In the genomic region with DNA sequence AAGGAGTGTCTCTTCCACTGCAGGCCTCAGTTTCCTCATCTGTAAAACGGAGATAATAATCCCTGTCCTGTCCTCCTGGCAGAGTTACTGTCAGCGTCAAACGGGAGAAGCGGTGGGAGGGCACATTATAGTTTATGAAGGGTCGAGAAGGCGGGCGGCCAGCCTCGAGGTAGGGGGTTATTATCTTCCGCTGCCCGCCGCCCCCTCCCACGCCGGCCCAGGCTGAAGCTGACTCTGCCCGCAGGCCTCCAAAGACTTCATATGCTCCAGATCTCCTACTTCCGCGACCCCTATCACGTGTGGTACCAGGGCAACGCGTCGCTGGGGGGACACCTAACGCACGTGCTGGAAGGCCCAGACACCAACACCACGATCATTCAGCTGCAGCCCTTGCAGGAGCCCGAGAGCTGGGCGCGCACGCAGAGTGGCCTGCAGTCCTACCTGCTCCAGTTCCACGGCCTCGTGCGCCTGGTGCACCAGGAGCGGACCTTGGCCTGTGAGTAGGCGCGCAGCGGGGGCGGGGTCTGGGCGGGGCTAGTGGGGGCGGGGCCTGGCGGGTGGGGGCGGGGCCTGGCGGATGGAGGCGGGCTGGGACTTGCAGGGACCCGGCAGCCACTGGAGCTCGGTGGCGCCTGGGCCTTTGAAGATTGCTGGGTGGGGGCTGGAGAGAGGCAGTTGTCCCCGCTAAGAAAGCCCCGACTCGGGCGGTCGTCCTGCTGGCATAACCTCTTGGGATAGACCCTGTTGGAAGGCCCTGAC, we compare ENCODE assay signal across 1 cellular context.
A peak's percentile ranks its signal among the peaks of the same experiment; 100 is the strongest.
TF ChIP-seq lines count a peak whose summit lies in the region.

No MANE protein-coding gene starts in this region.

TF ChIP-seq in HepG2, 621 proteins besides CTCF, POLR2A, EP300 and RAD21 (continued from another document and continues in another):
- TF ChIP-seq ISX (CRISPR knock-in tag; conservative IDR thresholded peaks at IDR 0.05), result no peak
- TF ChIP-seq ZBTB38 (CRISPR knock-in tag; IDR thresholded peaks at IDR 0.05), result peak; percentile 100
- peak; percentile 80; the same call in 1 of the 2 replicates for TF ChIP-seq ZNF331 (CRISPR knock-in tag; IDR thresholded peaks at IDR 0.05)
- peak; percentile 80 for TF ChIP-seq WIZ (CRISPR knock-in tag; IDR thresholded peaks at IDR 0.05)
- TF ChIP-seq, protein P1, sequence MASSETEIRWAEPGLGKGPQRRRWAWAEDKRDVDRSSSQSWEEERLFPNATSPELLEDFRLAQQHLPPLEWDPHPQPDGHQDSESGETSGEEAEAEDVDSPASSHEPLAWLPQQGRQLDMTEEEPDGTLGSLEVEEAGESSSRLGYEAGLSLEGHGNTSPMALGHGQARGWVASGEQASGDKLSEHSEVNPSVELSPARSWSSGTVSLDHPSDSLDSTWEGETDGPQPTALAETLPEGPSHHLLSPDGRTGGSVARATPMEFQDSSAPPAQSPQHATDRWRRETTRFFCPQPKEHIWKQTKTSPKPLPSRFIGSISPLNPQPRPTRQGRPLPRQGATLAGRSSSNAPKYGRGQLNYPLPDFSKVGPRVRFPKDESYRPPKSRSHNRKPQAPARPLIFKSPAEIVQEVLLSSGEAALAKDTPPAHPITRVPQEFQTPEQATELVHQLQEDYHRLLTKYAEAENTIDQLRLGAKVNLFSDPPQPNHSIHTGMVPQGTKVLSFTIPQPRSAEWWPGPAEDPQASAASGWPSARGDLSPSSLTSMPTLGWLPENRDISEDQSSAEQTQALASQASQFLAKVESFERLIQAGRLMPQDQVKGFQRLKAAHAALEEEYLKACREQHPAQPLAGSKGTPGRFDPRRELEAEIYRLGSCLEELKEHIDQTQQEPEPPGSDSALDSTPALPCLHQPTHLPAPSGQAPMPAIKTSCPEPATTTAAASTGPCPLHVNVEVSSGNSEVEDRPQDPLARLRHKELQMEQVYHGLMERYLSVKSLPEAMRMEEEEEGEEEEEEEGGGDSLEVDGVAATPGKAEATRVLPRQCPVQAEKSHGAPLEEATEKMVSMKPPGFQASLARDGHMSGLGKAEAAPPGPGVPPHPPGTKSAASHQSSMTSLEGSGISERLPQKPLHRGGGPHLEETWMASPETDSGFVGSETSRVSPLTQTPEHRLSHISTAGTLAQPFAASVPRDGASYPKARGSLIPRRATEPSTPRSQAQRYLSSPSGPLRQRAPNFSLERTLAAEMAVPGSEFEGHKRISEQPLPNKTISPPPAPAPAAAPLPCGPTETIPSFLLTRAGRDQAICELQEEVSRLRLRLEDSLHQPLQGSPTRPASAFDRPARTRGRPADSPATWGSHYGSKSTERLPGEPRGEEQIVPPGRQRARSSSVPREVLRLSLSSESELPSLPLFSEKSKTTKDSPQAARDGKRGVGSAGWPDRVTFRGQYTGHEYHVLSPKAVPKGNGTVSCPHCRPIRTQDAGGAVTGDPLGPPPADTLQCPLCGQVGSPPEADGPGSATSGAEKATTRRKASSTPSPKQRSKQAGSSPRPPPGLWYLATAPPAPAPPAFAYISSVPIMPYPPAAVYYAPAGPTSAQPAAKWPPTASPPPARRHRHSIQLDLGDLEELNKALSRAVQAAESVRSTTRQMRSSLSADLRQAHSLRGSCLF (CRISPR knock-in tag; IDR thresholded peaks at IDR 0.05; ENCODE audit: borderline replicate concordance), result 0 out of 2 replicates have a peak, but pooled peaks have one; percentile 40
- TF ChIP-seq, protein P2, sequence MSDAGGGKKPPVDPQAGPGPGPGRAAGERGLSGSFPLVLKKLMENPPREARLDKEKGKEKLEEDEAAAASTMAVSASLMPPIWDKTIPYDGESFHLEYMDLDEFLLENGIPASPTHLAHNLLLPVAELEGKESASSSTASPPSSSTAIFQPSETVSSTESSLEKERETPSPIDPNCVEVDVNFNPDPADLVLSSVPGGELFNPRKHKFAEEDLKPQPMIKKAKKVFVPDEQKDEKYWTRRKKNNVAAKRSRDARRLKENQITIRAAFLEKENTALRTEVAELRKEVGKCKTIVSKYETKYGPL (CRISPR knock-in tag; IDR thresholded peaks at IDR 0.05), result no peak
- TF ChIP-seq MBD4 (IDR thresholded peaks at IDR 0.05; ENCODE audit: borderline replicate concordance, low read length), result no peak
- peak; percentile 84; the same call in 1 of the 2 replicates for TF ChIP-seq ZNF850 (CRISPR knock-in tag; conservative IDR thresholded peaks at IDR 0.05)
- TF ChIP-seq, protein P3, sequence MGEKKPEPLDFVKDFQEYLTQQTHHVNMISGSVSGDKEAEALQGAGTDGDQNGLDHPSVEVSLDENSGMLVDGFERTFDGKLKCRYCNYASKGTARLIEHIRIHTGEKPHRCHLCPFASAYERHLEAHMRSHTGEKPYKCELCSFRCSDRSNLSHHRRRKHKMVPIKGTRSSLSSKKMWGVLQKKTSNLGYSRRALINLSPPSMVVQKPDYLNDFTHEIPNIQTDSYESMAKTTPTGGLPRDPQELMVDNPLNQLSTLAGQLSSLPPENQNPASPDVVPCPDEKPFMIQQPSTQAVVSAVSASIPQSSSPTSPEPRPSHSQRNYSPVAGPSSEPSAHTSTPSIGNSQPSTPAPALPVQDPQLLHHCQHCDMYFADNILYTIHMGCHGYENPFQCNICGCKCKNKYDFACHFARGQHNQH (CRISPR knock-in tag; IDR thresholded peaks at IDR 0.05), result peak; percentile 87; the same call in 1 of the 2 replicates
- peak; percentile 60; the same call in 1 of the 2 replicates for TF ChIP-seq MEF2D (CRISPR knock-in tag; IDR thresholded peaks at IDR 0.05)
- 0 out of 2 replicates have a peak, but pooled peaks have one; percentile 15 for TF ChIP-seq ZNF7 (CRISPR knock-in tag; IDR thresholded peaks at IDR 0.05)
- TF ChIP-seq, protein P4, sequence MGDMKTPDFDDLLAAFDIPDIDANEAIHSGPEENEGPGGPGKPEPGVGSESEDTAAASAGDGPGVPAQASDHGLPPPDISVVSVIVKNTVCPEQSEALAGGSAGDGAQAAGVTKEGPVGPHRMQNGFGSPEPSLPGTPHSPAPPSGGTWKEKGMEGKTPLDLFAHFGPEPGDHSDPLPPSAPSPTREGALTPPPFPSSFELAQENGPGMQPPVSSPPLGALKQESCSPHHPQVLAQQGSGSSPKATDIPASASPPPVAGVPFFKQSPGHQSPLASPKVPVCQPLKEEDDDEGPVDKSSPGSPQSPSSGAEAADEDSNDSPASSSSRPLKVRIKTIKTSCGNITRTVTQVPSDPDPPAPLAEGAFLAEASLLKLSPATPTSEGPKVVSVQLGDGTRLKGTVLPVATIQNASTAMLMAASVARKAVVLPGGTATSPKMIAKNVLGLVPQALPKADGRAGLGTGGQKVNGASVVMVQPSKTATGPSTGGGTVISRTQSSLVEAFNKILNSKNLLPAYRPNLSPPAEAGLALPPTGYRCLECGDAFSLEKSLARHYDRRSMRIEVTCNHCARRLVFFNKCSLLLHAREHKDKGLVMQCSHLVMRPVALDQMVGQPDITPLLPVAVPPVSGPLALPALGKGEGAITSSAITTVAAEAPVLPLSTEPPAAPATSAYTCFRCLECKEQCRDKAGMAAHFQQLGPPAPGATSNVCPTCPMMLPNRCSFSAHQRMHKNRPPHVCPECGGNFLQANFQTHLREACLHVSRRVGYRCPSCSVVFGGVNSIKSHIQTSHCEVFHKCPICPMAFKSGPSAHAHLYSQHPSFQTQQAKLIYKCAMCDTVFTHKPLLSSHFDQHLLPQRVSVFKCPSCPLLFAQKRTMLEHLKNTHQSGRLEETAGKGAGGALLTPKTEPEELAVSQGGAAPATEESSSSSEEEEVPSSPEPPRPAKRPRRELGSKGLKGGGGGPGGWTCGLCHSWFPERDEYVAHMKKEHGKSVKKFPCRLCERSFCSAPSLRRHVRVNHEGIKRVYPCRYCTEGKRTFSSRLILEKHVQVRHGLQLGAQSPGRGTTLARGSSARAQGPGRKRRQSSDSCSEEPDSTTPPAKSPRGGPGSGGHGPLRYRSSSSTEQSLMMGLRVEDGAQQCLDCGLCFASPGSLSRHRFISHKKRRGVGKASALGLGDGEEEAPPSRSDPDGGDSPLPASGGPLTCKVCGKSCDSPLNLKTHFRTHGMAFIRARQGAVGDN (CRISPR knock-in tag; IDR thresholded peaks at IDR 0.05), result peak; percentile 98
- TF ChIP-seq ZBTB14 (CRISPR knock-in tag; IDR thresholded peaks at IDR 0.05), result no peak
- TF ChIP-seq ZNF614 (CRISPR knock-in tag; IDR thresholded peaks at IDR 0.05; ENCODE audit: borderline replicate concordance), result peak; percentile 88; the same call in 1 of the 2 replicates
- TF ChIP-seq, protein P5, sequence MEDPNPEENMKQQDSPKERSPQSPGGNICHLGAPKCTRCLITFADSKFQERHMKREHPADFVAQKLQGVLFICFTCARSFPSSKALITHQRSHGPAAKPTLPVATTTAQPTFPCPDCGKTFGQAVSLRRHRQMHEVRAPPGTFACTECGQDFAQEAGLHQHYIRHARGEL (CRISPR knock-in tag; IDR thresholded peaks at IDR 0.05), result 0 out of 2 replicates have a peak, but pooled peaks have one; percentile 70
- TF ChIP-seq CHD2 (IDR thresholded peaks at IDR 0.05; ENCODE audit: low read depth, low read length), result no peak; the same call in 1 of the 2 replicates
- TF ChIP-seq ZNF770 (CRISPR knock-in tag; IDR thresholded peaks at IDR 0.05), result peak; percentile 25; the same call in 1 of the 2 replicates
- no peak; the same call in 1 of the 2 replicates for TF ChIP-seq USF2 (IDR thresholded peaks at IDR 0.05; ENCODE audit: low read depth, low read length)
- peak; percentile 40; the same call in 1 of the 2 replicates for TF ChIP-seq USF2 (CRISPR knock-in tag; IDR thresholded peaks at IDR 0.05; ENCODE audit: borderline replicate concordance)
- peak; percentile 93 for TF ChIP-seq ZIK1 (CRISPR knock-in tag; IDR thresholded peaks at IDR 0.05; ENCODE audit: borderline replicate concordance, low read depth)
- TF ChIP-seq, protein P6, sequence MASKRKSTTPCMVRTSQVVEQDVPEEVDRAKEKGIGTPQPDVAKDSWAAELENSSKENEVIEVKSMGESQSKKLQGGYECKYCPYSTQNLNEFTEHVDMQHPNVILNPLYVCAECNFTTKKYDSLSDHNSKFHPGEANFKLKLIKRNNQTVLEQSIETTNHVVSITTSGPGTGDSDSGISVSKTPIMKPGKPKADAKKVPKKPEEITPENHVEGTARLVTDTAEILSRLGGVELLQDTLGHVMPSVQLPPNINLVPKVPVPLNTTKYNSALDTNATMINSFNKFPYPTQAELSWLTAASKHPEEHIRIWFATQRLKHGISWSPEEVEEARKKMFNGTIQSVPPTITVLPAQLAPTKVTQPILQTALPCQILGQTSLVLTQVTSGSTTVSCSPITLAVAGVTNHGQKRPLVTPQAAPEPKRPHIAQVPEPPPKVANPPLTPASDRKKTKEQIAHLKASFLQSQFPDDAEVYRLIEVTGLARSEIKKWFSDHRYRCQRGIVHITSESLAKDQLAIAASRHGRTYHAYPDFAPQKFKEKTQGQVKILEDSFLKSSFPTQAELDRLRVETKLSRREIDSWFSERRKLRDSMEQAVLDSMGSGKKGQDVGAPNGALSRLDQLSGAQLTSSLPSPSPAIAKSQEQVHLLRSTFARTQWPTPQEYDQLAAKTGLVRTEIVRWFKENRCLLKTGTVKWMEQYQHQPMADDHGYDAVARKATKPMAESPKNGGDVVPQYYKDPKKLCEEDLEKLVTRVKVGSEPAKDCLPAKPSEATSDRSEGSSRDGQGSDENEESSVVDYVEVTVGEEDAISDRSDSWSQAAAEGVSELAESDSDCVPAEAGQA (IDR thresholded peaks at IDR 0.05; ENCODE audit: low read depth), result peak; percentile 50; the same call in 1 of the 2 replicates
- TF ChIP-seq, protein P6 (CRISPR knock-in tag; IDR thresholded peaks at IDR 0.05; ENCODE audit: borderline replicate concordance), result 0 out of 2 replicates have a peak, but pooled peaks have one; percentile 55
